In the genomic region with DNA sequence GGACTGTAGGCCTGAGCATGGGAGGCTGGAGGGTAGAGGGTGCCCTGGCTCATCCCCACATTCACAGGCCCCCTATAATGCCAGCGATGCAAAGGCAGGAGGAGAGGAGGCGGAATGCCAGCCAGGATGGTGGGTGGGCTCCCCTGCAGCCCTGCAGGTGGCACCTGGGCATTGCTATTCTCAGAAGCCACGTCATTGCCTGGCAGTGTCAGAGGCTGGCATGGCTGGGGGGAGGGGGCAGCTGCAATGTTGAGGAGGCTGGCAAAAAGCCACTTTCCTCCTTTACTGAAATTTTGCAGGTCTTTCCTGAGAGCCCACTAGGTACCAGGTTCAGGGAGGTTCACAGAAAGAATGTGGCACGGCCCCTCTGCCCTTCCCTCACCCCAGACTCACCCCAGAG, we compare ENCODE assay signal across 16 cellular contexts.
"Had no signal": no experiment of that assay in that cellular context is flagged by ENCODE, and none has a peak within 500 bp of the region (broad histone marks: within the 10 kb centered on the region; RNA-seq: fewer than 3 reads in every experiment).

No MANE protein-coding gene starts in this region.

- H3K4me3 Mint-ChIP-seq: activated CD4-positive, alpha-beta memory T cell treated with anti-CD3 and anti-CD28 coated beads, Interleukin-2, amount 10 ng/mL, durations not matched to agents 7 days and 5 days; activated CD4-positive, alpha-beta T cell treated with anti-CD3 and anti-CD28 coated beads for 36 hours; activated naive CD4-positive, alpha-beta T cell treated with anti-CD3 and anti-CD28 coated beads for 36 hours; central memory CD8-positive, alpha-beta T cell; nephron; stimulated activated naive CD8-positive, alpha-beta T cell treated with anti-CD3 and anti-CD28 coated beads, Interleukin-15, Interleukin-2, amounts not matched to agents 100 ng/mL and 50 ng/mL, for 24 hours had no signal

- H3K4me1 ChIP-seq: psoas muscle had no signal

- DNase-seq: activated CD4-positive, alpha-beta memory T cell treated with anti-CD3 and anti-CD28 coated beads, Interleukin-2, amount 10 ng/mL, durations not matched to agents 7 days and 5 days; activated CD4-positive, alpha-beta T cell treated with anti-CD3 and anti-CD28 coated beads for 36 hours; activated naive CD4-positive, alpha-beta T cell treated with anti-CD3 and anti-CD28 coated beads for 36 hours; dermis blood vessel endothelial cell; glutamatergic neuron; mesenchymal stem cell; psoas muscle; stimulated activated CD4-positive, alpha-beta T cell treated with anti-CD3 and anti-CD28 coated beads, Interleukin-2, amount 100 ng/mL, for 24 hours; uterus had no signal

- H3K27me3 ChIP-seq: uterus had no signal

- H3K36me3 ChIP-seq: esophagus muscularis mucosa, uterus had no signal

- H3K27ac Mint-ChIP-seq: activated CD4-positive, alpha-beta memory T cell treated with anti-CD3 and anti-CD28 coated beads, Interleukin-2, amount 10 ng/mL, durations not matched to agents 7 days and 5 days; activated CD4-positive, alpha-beta T cell treated with anti-CD3 and anti-CD28 coated beads for 36 hours; activated naive CD4-positive, alpha-beta T cell treated with anti-CD3 and anti-CD28 coated beads for 36 hours; nephron; stimulated activated naive CD8-positive, alpha-beta T cell treated with anti-CD3 and anti-CD28 coated beads, Interleukin-15, Interleukin-2, amounts not matched to agents 100 ng/mL and 50 ng/mL, for 24 hours had no signal

- H3K9me3 ChIP-seq: esophagus muscularis mucosa, psoas muscle, uterus had no signal

- H3K4me3 ChIP-seq: esophagus muscularis mucosa, psoas muscle, uterus had no signal

- H3K9me3 Mint-ChIP-seq: activated CD4-positive, alpha-beta memory T cell treated with anti-CD3 and anti-CD28 coated beads, Interleukin-2, amount 10 ng/mL, durations not matched to agents 7 days and 5 days; central memory CD8-positive, alpha-beta T cell had no signal

- H3K27ac ChIP-seq: esophagus muscularis mucosa, psoas muscle, uterus, VCaP had no signal

- ATAC-seq: activated CD4-positive, alpha-beta T cell treated with anti-CD3 and anti-CD28 coated beads for 36 hours; left lobe of liver; sciatic nerve had no signal
